ENCODE assay signal across 19 cellular contexts in genomic region chr5:106020889-106021288, GRCh38.
"Had no signal": no experiment of that assay in that cellular context is flagged by ENCODE, and none has a peak within 500 bp of the region (broad histone marks: within the 10 kb centered on the region; RNA-seq: fewer than 3 reads in every experiment).

No MANE protein-coding gene starts in this region.

- H3K36me3 Mint-ChIP-seq: activated naive CD4-positive, alpha-beta T cell treated with anti-CD3 and anti-CD28 coated beads, Interleukin-2, amount 50 U/mL, for 24 hours; natural killer cell; stimulated activated naive B cell treated with anti-CD40 and anti-IgM and Interleukin-4, amounts not matched to agents 10 μg/mL and 1 μg/mL and 100 μg/mL, for 72 hours had no signal

- H3K27me3 Mint-ChIP-seq: activated naive CD4-positive, alpha-beta T cell treated with anti-CD3 and anti-CD28 coated beads, Interleukin-2, amount 50 U/mL, for 24 hours; stimulated activated naive B cell treated with anti-CD40 and anti-IgM and Interleukin-4, amounts not matched to agents 10 μg/mL and 1 μg/mL and 100 μg/mL, for 72 hours had no signal

- H3K27ac Mint-ChIP-seq: activated naive CD4-positive, alpha-beta T cell treated with anti-CD3 and anti-CD28 coated beads, Interleukin-2, amount 50 U/mL, for 24 hours; natural killer cell; stimulated activated naive B cell treated with anti-CD40 and anti-IgM and Interleukin-4, amounts not matched to agents 10 μg/mL and 1 μg/mL and 100 μg/mL, for 72 hours; T-helper 2 cell treated with Interferon-gamma antibody and Interleukin-4, amounts not matched to agents 5 μg/mL and 100 μg/mL, for 36 hours had no signal

- H3K4me3 ChIP-seq: adrenal gland, gastrocnemius medialis, left ventricle myocardium inferior, prostate gland, testis, uterus had no signal

- DNase-seq: activated CD4-positive, CD25-positive, alpha-beta regulatory T cell treated with anti-CD3 and anti-CD28 coated beads, Interleukin-2, amount 50 U/mL, for 72 hours; activated gamma-delta T cell treated with Interleukin-2 at 50 U/mL for 16 hours; activated T-cell treated with anti-CD3 and anti-CD28 coated beads, Interleukin-2, amount 50 U/mL, for 1 hour; adrenal gland; gastrocnemius medialis; hippocampal formation; left ventricle myocardium inferior; midbrain; natural killer cell; stimulated activated CD4-positive, alpha-beta T cell treated with anti-CD3 and anti-CD28 coated beads, Interleukin-2, amount 100 ng/mL, for 48 hours; stimulated activated CD8-positive, alpha-beta memory T cell treated with anti-CD3 and anti-CD28 coated beads, Interleukin-4, amount 100 ng/mL, for 48 hours; stimulated activated naive B cell treated with anti-CD40 and anti-IgM and Interleukin-4, amounts not matched to agents 10 μg/mL and 1 μg/mL and 100 μg/mL, for 72 hours; testis; trophoblast cell; uterus; WERI-Rb-1 had no signal

- H3K4me3 Mint-ChIP-seq: activated naive CD4-positive, alpha-beta T cell treated with anti-CD3 and anti-CD28 coated beads, Interleukin-2, amount 50 U/mL, for 24 hours; natural killer cell; stimulated activated naive B cell treated with anti-CD40 and anti-IgM and Interleukin-4, amounts not matched to agents 10 μg/mL and 1 μg/mL and 100 μg/mL, for 72 hours; T-helper 2 cell treated with Interferon-gamma antibody and Interleukin-4, amounts not matched to agents 5 μg/mL and 100 μg/mL, for 36 hours had no signal

- H3K4me1 Mint-ChIP-seq: activated naive CD4-positive, alpha-beta T cell treated with anti-CD3 and anti-CD28 coated beads, Interleukin-2, amount 50 U/mL, for 24 hours; natural killer cell; stimulated activated naive B cell treated with anti-CD40 and anti-IgM and Interleukin-4, amounts not matched to agents 10 μg/mL and 1 μg/mL and 100 μg/mL, for 72 hours had no signal

- ATAC-seq: gastrocnemius medialis; natural killer cell; stimulated activated naive B cell treated with anti-CD40 and anti-IgM and Interleukin-4, amounts not matched to agents 10 μg/mL and 1 μg/mL and 100 μg/mL, for 72 hours had no signal
